21 cellular contexts compared by ENCODE assay signal in the genomic region with DNA sequence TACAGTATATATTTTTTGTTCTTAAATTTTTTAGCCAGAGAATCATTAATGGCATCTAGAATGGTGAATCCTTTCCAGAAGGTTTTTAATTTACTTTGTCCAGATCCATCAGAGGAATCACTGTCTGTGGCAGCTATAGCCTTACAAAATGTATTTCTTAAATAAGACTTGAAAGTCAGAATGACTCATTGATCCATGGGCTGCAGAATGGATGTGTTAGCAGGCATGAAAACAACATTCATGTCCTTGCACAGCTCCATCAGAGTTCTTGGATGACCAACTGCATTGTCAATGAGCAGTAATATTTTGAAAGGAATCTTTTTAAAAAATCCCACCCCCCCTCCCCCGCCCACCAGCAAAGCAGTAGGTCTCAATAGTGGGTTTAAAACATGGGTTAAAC. TPM values are rescaled to one million over a fixed set of nuclear protein-coding genes. Genes with fewer than 3 reads are reported as not detected.
A peak's percentile ranks its signal among the peaks of the same experiment; 100 is the strongest.
DNase-seq lines count a peak whose midpoint lies in the region; TF ChIP-seq lines count a peak whose summit lies in the region.
"Had no signal": no experiment of that assay in that cellular context is flagged by ENCODE, and none has a peak within 500 bp of the region (broad histone marks: within the 10 kb centered on the region; RNA-seq: fewer than 3 reads in every experiment).

No MANE protein-coding gene starts in this region.

- WGBS in endodermal cell (ENCODE audit: insufficient coverage in 1 of 2, insufficient read length in 1 of 2), 2 experiments: no CpG with 5 or more reads among the region's 1 CpG

- no peaks in the 10 kb centered on the region for H3K4me1 ChIP-seq in endodermal cell (ENCODE audit: control insufficient read depth, insufficient read depth, low read length)
- H3K4me1 ChIP-seq in CD8-positive, alpha-beta memory T cell (ENCODE audit: insufficient read depth, low read length): no peaks in the 10 kb centered on the region
- H3K4me1 ChIP-seq: suprapubic skin had no signal

- no peak overlapping the region for H3K9ac ChIP-seq in endodermal cell (ENCODE audit: extremely low read depth, low read length, poor library complexity, severe bottlenecking)
- H3K9ac ChIP-seq: KMS-11 had no signal

- TF ChIP-seq CTCF in NB4 (IDR thresholded peaks at IDR 0.05; ENCODE audit: low read depth, low read length) (no peak), chondrocyte (IDR thresholded peaks at IDR 0.05) (no peak), endodermal cell (conservative IDR thresholded peaks at IDR 0.05) (no peak)

- H3K27ac ChIP-seq in endodermal cell (ENCODE audit: low read depth, low read length): no peak overlapping the region
- H3K27ac ChIP-seq in CD8-positive, alpha-beta memory T cell (ENCODE audit: low read depth, low read length): no peak overlapping the region
- H3K27ac ChIP-seq: KMS-11, sigmoid colon, suprapubic skin had no signal

- H3K9me3 Mint-ChIP-seq in chondrocyte (ENCODE audit: low read depth) (no peaks in the 10 kb centered on the region), endodermal cell (no peaks in the 10 kb centered on the region)
- no peaks in the 10 kb centered on the region for H3K9me3 Mint-ChIP-seq in CD8-positive, alpha-beta memory T cell
- H3K9me3 Mint-ChIP-seq: activated T-helper 17 cell treated with anti-CD3 and anti-CD28 coated beads, Interleukin-2, amount 50 U/mL, for 72 hours had no signal

- no peaks in the 10 kb centered on the region for H3K27me3 ChIP-seq in endodermal cell (ENCODE audit: control insufficient read depth, insufficient read depth, low read length, poor library complexity, severe bottlenecking)
- H3K27me3 ChIP-seq in CD8-positive, alpha-beta memory T cell (ENCODE audit: insufficient read depth, low read length, poor library complexity, severe bottlenecking): no peaks in the 10 kb centered on the region
- H3K27me3 ChIP-seq: sigmoid colon, suprapubic skin had no signal

- no peaks in the 10 kb centered on the region for H3K27me3 Mint-ChIP-seq in chondrocyte (ENCODE audit: low read depth)
- no peaks in the 10 kb centered on the region for H3K27me3 Mint-ChIP-seq in endodermal cell (ENCODE audit: insufficient read depth)
- no peaks in the 10 kb centered on the region for H3K27me3 Mint-ChIP-seq in CD8-positive, alpha-beta memory T cell
- H3K27me3 Mint-ChIP-seq: activated T-helper 17 cell treated with anti-CD3 and anti-CD28 coated beads, Interleukin-2, amount 50 U/mL, for 72 hours had no signal

- H3K4me3 Mint-ChIP-seq in chondrocyte (ENCODE audit: unreplicated experiment) (no peak overlapping the region), endodermal cell (no peak overlapping the region)
- no peak overlapping the region for H3K4me3 Mint-ChIP-seq in CD8-positive, alpha-beta memory T cell
- H3K4me3 Mint-ChIP-seq: activated T-helper 17 cell treated with anti-CD3 and anti-CD28 coated beads, Interleukin-2, amount 50 U/mL, for 72 hours had no signal

- H3K27ac Mint-ChIP-seq in chondrocyte (ENCODE audit: unreplicated experiment) (peak overlapping the region; percentile 51), endodermal cell (no peak overlapping the region)
- H3K27ac Mint-ChIP-seq in CD8-positive, alpha-beta memory T cell: peak overlapping the region in 3 of 8 donors; percentile 2 to 59 (median 17)

- H3K36me3 Mint-ChIP-seq in chondrocyte (ENCODE audit: low read depth) (peaks cover 7% of the 10 kb centered on the region), endodermal cell (ENCODE audit: low read depth) (peaks cover 37% of the 10 kb centered on the region)
- H3K36me3 Mint-ChIP-seq in CD8-positive, alpha-beta memory T cell: peaks cover 0 to 45% (median 19%) of the 10 kb centered on the region in 3 donors

- H3K36me3 ChIP-seq in endodermal cell (ENCODE audit: control insufficient read depth, insufficient read depth, low read length): peaks cover 23% of the 10 kb centered on the region
- H3K36me3 ChIP-seq in CD8-positive, alpha-beta memory T cell (ENCODE audit: insufficient read depth, low read length): no peaks in the 10 kb centered on the region
- H3K36me3 ChIP-seq: sigmoid colon, suprapubic skin had no signal

- POLR2A ChIA-PET in CD8-positive, alpha-beta memory T cell (lab: Charles Lee): no interaction called here

- H3K9me3 ChIP-seq in endodermal cell (ENCODE audit: control insufficient read depth, low read length): no peaks in the 10 kb centered on the region
- no peaks in the 10 kb centered on the region for H3K9me3 ChIP-seq in CD8-positive, alpha-beta memory T cell (ENCODE audit: low read length)
- H3K9me3 ChIP-seq: mucosa of descending colon, sigmoid colon, suprapubic skin had no signal

- H3K4me1 Mint-ChIP-seq in chondrocyte (ENCODE audit: low read depth) (peaks cover 37% of the 10 kb centered on the region), endodermal cell (no peaks in the 10 kb centered on the region)
- H3K4me1 Mint-ChIP-seq in CD8-positive, alpha-beta memory T cell: peaks cover 58 to 85% (median 84%) of the 10 kb centered on the region in 3 donors

- DNase-seq in EL: peak; percentile 46
- peak; percentile 8 for DNase-seq in NB4 (ENCODE audit: low read depth)
- DNase-seq in chondrocyte (ENCODE audit: low spot score): no peak
- peak; percentile 41 for DNase-seq in kidney tubule cell (ENCODE audit: low spot score)
- DNase-seq in endodermal cell: no peak
- no peak for DNase-seq in CD8-positive, alpha-beta memory T cell
- DNase-seq in effector CD8-positive, alpha-beta T cell (lab: John Stamatoyannopoulos, UW): no peak
- DNase-seq: activated CD4-positive, alpha-beta T cell treated with anti-CD3 and anti-CD28 coated beads, Interleukin-2, amount 50 U/mL, for 48 hours; cortex of kidney; mucosa of descending colon; NCI-H1694 treated with DMSO at 0.1 percent for 48 hours; sigmoid colon; stimulated activated CD4-positive, alpha-beta T cell treated with anti-CD3 and anti-CD28 coated beads, Interleukin-2, amount 100 ng/mL, for 48 hours had no signal

- TF ChIP-seq POLR2A in NB4 (IDR thresholded peaks at IDR 0.05; ENCODE audit: extremely low read depth, insufficient read length): no peak

- CTCF ChIA-PET in CD8-positive, alpha-beta memory T cell (lab: Charles Lee): no interaction called here

- H3K4me3 ChIP-seq in NB4 (ENCODE audit: low read depth, low read length) (no peak overlapping the region), endodermal cell (ENCODE audit: low read length) (no peak overlapping the region)
- H3K4me3 ChIP-seq in CD8-positive, alpha-beta memory T cell (ENCODE audit: low read length): no peak overlapping the region
- H3K4me3 ChIP-seq: mucosa of descending colon, sigmoid colon, suprapubic skin had no signal

RNA-seq across cellular contexts. Expression of a gene that starts 51.4 kb away (rescaled TPM):
- not detected in 3 replicates for total RNA-seq in chondrocyte
- total RNA-seq in endodermal cell: not detected
- polyA plus RNA-seq in endodermal cell (2013, experiment 1 of 2): 1.00 TPM
- 1.1 TPM for polyA plus RNA-seq in endodermal cell (2013, experiment 2 of 2)
- not detected for total RNA-seq in CD8-positive, alpha-beta memory T cell
- polyA plus RNA-seq in CD8-positive, alpha-beta memory T cell: not detected
- total RNA-seq: activated T-helper 17 cell treated with anti-CD3 and anti-CD28 coated beads, Interleukin-2, amount 50 U/mL, for 72 hours; Calu3; esophagus mucosa; mucosa of descending colon; NCI-H460; omental fat pad; sigmoid colon; SK-MEL-5; suprapubic skin had no signal
- polyA plus RNA-seq: sigmoid colon had no signal

Comparison
In these comparisons a context has a peak if more than half of its experiments do, and no peak if none do; other contexts are left out.
1. DNase-seq: peak in EL (single experiment), NB4 (single experiment) and kidney tubule cell (single experiment); none in chondrocyte (single experiment), endodermal cell (single experiment), CD8-positive, alpha-beta memory T cell (0 of 5) and effector CD8-positive, alpha-beta T cell (single experiment).